34 cellular contexts compared by ENCODE assay signal in the genomic region with DNA sequence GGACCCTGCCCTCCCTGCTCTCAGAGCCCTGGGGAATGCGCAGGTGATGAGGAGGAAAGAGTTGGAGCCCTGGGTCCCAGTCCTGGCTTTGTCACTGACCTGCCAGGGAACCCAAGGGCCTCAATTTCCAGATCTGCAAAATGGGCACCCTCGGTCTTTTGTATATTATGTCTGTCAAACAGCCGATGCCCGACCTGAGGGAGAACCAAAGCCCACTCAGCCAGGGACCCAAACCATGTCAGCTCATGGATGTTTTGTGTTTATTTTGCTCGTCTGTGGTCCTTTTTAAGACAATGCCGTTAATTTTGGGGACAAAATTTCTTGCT. TPM values are rescaled to one million over a fixed set of nuclear protein-coding genes. Genes with fewer than 3 reads are reported as not detected.
"Had no signal": no experiment of that assay in that cellular context is flagged by ENCODE, and none has a peak within 500 bp of the region (broad histone marks: within the 10 kb centered on the region; RNA-seq: fewer than 3 reads in every experiment).

No MANE protein-coding gene starts in this region.

- DNase-seq: naive thymus-derived CD4-positive, alpha-beta T cell; natural killer cell; occipital lobe; ovary; posterior cingulate gyrus; retina; spleen; stimulated activated CD4-positive, alpha-beta T cell treated with anti-CD3 and anti-CD28 coated beads, Interleukin-12 subunit alpha, Interleukin-12 subunit beta, amount 100 ng/mL, for 4 hours; stimulated activated CD4-positive, alpha-beta T cell treated with anti-CD3 and anti-CD28 coated beads, Interleukin-1b, Interleukin-23, amount 100 ng/mL, for 48 hours; stimulated activated CD4-positive, alpha-beta T cell treated with anti-CD3 and anti-CD28 coated beads, Interleukin-4, amount 100 ng/mL, for 1 hour; stimulated activated CD4-positive, alpha-beta T cell treated with anti-CD3 and anti-CD28 coated beads, Interleukin-4, amount 100 ng/mL, for 4 hours; stimulated activated naive B cell treated with anti-CD40 and anti-IgM and Interleukin-4, amounts not matched to agents 10 μg/mL and 1 μg/mL and 100 μg/mL, for 72 hours; stimulated activated naive CD4-positive, alpha-beta T cell treated with Interleukin-2 at 50 U/mL for 16 hours; stomach; thyroid gland; trophoblast cell had no signal

- H3K9me3 Mint-ChIP-seq: natural killer cell; nephron; stimulated activated naive B cell treated with anti-CD40 and anti-IgM and Interleukin-4, amounts not matched to agents 10 μg/mL and 1 μg/mL and 100 μg/mL, for 72 hours; stimulated activated naive CD8-positive, alpha-beta T cell treated with anti-CD3 and anti-CD28 coated beads, Interleukin-15, Interleukin-2, amounts not matched to agents 100 ng/mL and 50 ng/mL, for 24 hours had no signal

- H3K79me2 ChIP-seq: parathyroid adenoma had no signal

- H3K36me3 ChIP-seq: ovary, spleen, stomach, thoracic aorta, thyroid gland, tibial nerve, upper lobe of left lung, vagina had no signal

- ATAC-seq: naive thymus-derived CD4-positive, alpha-beta T cell; natural killer cell; stimulated activated naive B cell treated with anti-CD40 and anti-IgM and Interleukin-4, amounts not matched to agents 10 μg/mL and 1 μg/mL and 100 μg/mL, for 72 hours had no signal

- H3K4me1 ChIP-seq: parathyroid adenoma, spleen, thyroid gland, tibial nerve, vagina had no signal

- H3K27ac Mint-ChIP-seq: naive thymus-derived CD4-positive, alpha-beta T cell; natural killer cell; nephron; progenitor cell of endocrine pancreas; stimulated activated naive B cell treated with anti-CD40 and anti-IgM and Interleukin-4, amounts not matched to agents 10 μg/mL and 1 μg/mL and 100 μg/mL, for 72 hours; stimulated activated naive CD8-positive, alpha-beta T cell treated with anti-CD3 and anti-CD28 coated beads, Interleukin-15, Interleukin-2, amounts not matched to agents 100 ng/mL and 50 ng/mL, for 24 hours had no signal

- H2AFZ ChIP-seq: parathyroid adenoma had no signal

- H3K4me2 ChIP-seq: smooth muscle cell had no signal

- H3K36me3 Mint-ChIP-seq: naive thymus-derived CD4-positive, alpha-beta T cell; natural killer cell; stimulated activated naive B cell treated with anti-CD40 and anti-IgM and Interleukin-4, amounts not matched to agents 10 μg/mL and 1 μg/mL and 100 μg/mL, for 72 hours had no signal

- H3K4me1 Mint-ChIP-seq: natural killer cell; nephron; stimulated activated naive B cell treated with anti-CD40 and anti-IgM and Interleukin-4, amounts not matched to agents 10 μg/mL and 1 μg/mL and 100 μg/mL, for 72 hours had no signal

- H3K27me3 ChIP-seq: ovary, thyroid gland, tibial nerve, vagina had no signal

- H3K4me3 ChIP-seq: ovary, skin epidermis, smooth muscle cell, spleen, stomach, thoracic aorta, thyroid gland, tibial nerve, upper lobe of left lung, vagina had no signal

- H3K4me3 Mint-ChIP-seq: naive thymus-derived CD4-positive, alpha-beta T cell; natural killer cell; nephron; stimulated activated naive B cell treated with anti-CD40 and anti-IgM and Interleukin-4, amounts not matched to agents 10 μg/mL and 1 μg/mL and 100 μg/mL, for 72 hours; stimulated activated naive CD8-positive, alpha-beta T cell treated with anti-CD3 and anti-CD28 coated beads, Interleukin-15, Interleukin-2, amounts not matched to agents 100 ng/mL and 50 ng/mL, for 24 hours had no signal

- H3K9ac ChIP-seq: parathyroid adenoma had no signal

- H3K9me3 ChIP-seq: ovary, thoracic aorta, thyroid gland, upper lobe of left lung, vagina had no signal

- H3K27ac ChIP-seq: ovary, parathyroid adenoma, skin epidermis, spleen, stomach, thoracic aorta, thyroid gland, tibial nerve, upper lobe of left lung, vagina had no signal

RNA-seq across cellular contexts. Expression of a gene that starts 34.4 kb away (rescaled TPM):
- total RNA-seq: naive thymus-derived CD4-positive, alpha-beta T cell; natural killer cell; occipital lobe; osteoblast; ovary; progenitor cell of endocrine pancreas; pulmonary artery endothelial cell; right cardiac atrium; sciatic nerve; smooth muscle cell; spleen; stomach; subcutaneous adipose tissue; temporal lobe; thoracic aorta; thyroid gland; upper lobe of left lung; ureter; vagina had no signal
- polyA plus RNA-seq: naive thymus-derived CD4-positive, alpha-beta T cell; neural cell; ovary; right cardiac atrium; smooth muscle cell; spleen; stomach had no signal

RNA-seq across cellular contexts. Expression of a gene that starts 54.1 kb away (rescaled TPM):
- total RNA-seq: naive thymus-derived CD4-positive, alpha-beta T cell; natural killer cell; occipital lobe; osteoblast; ovary; progenitor cell of endocrine pancreas; pulmonary artery endothelial cell; sciatic nerve; smooth muscle cell; spleen; stomach; subcutaneous adipose tissue; temporal lobe; thoracic aorta; thyroid gland; tibial nerve; upper lobe of left lung; ureter; vagina had no signal
- polyA plus RNA-seq: naive thymus-derived CD4-positive, alpha-beta T cell; neural cell; ovary; right cardiac atrium; smooth muscle cell; spleen; stomach had no signal
